ENCODE assay signal across 1 cellular context in genomic region chr6:136553166-136553787, GRCh38.
TF ChIP-seq lines count a peak whose summit lies in the region.

No MANE protein-coding gene starts in this region.

TF ChIP-seq in HepG2, 621 proteins besides CTCF, POLR2A, EP300 and RAD21:
- peak; percentile 60 for TF ChIP-seq ATF7 (IDR thresholded peaks at IDR 0.05)
- TF ChIP-seq ATF7 (CRISPR knock-in tag; IDR thresholded peaks at IDR 0.05), result no peak
- no peak for TF ChIP-seq PRDM4 (CRISPR knock-in tag; IDR thresholded peaks at IDR 0.05; ENCODE audit: borderline replicate concordance)
TF ChIP-seq in HepG2: peak in this region for 1.
